In genomic region chr6:158205220-158205944, GRCh38 we compare ENCODE assay signal across 12 cellular contexts.
DNase-seq lines count a peak whose midpoint lies in the region; TF ChIP-seq lines count a peak whose summit lies in the region.
"Had no signal": no experiment of that assay in that cellular context is flagged by ENCODE, and none has a peak within 500 bp of the region (broad histone marks: within the 10 kb centered on the region; RNA-seq: fewer than 3 reads in every experiment).

No MANE protein-coding gene starts in this region.

- peak; percentile 41 for TF ChIP-seq CTCF in GM06990 (IDR thresholded peaks at IDR 0.05; ENCODE audit: insufficient read depth, low read length, poor library complexity, severe bottlenecking)
- TF ChIP-seq CTCF in choroid plexus epithelial cell (conservative IDR thresholded peaks at IDR 0.05; ENCODE audit: low read depth, low read length): peak; percentile 74
- TF ChIP-seq CTCF in nephron (IDR thresholded peaks at IDR 0.05; ENCODE audit: unreplicated experiment in 3 of 3): peak in 2 of 3 experiments; percentile 26 to 62

- no peaks in the 10 kb centered on the region for H3K27me3 Mint-ChIP-seq in nephron (ENCODE audit: low read depth)
- H3K27me3 Mint-ChIP-seq: central memory CD8-positive, alpha-beta T cell had no signal

- no peak overlapping the region for H3K4me3 ChIP-seq in GM06990 (replicated peaks; ENCODE audit: low read depth, low read length)
- no peak overlapping the region for H3K4me3 ChIP-seq in choroid plexus epithelial cell (ENCODE audit: low read depth, low read length)
- H3K4me3 ChIP-seq: lung had no signal

- TF ChIP-seq RAD21 in Ishikawa (IDR thresholded peaks at IDR 0.05; ENCODE audit: low read depth): peak; percentile 62

- H3K9me3 Mint-ChIP-seq in nephron: no peaks in the 10 kb centered on the region
- H3K9me3 Mint-ChIP-seq: central memory CD8-positive, alpha-beta T cell had no signal

- H3K27me3 ChIP-seq in GM06990 (replicated peaks; ENCODE audit: control insufficient read depth, insufficient read depth, low read length): no peaks in the 10 kb centered on the region

- H3K27ac Mint-ChIP-seq in nephron: no peak overlapping the region

- no peaks in the 10 kb centered on the region for H3K36me3 Mint-ChIP-seq in nephron (ENCODE audit: low read depth)

- no peak overlapping the region for H3K4me3 Mint-ChIP-seq in nephron
- H3K4me3 Mint-ChIP-seq: central memory CD8-positive, alpha-beta T cell had no signal

- peaks cover 7% of the 10 kb centered on the region for H3K4me1 Mint-ChIP-seq in nephron

- no peak for TF ChIP-seq EP300 in Ishikawa (IDR thresholded peaks at IDR 0.05; ENCODE audit: borderline replicate concordance)

- H3K36me3 ChIP-seq in GM06990 (ENCODE audit: control insufficient read depth, insufficient read depth, low read length): no peaks in the 10 kb centered on the region

- DNase-seq in GM06990 (ENCODE audit: extremely low read depth, insufficient read length) (no peak), choroid plexus epithelial cell (ENCODE audit: low read depth) (peak; percentile 43), SW 1271 (lab: John Stamatoyannopoulos, UW) (no peak), DMS79 treated with DMSO at 0.1 percent for 48 hours (lab: John Stamatoyannopoulos, UW) (no peak), NCI-H226 (no peak)
- DNase-seq: activated CD4-positive, CD25-positive, alpha-beta regulatory T cell treated with anti-CD3 and anti-CD28 coated beads, Interleukin-2, amount 50 U/mL, for 72 hours; NCI-H446; stimulated activated CD4-positive, alpha-beta T cell treated with anti-CD3 and anti-CD28 coated beads, Interleukin-2, amount 100 ng/mL, for 24 hours had no signal

TF ChIP-seq in Ishikawa, 13 proteins besides CTCF, POLR2A, EP300 and RAD21:
- TF ChIP-seq USF1 (IDR thresholded peaks at IDR 0.05) (0 out of 2 replicates have a peak, but pooled peaks have one; percentile 4), EGR1 (IDR thresholded peaks at IDR 0.05) (no peak)
